In genomic region chr1:159089184-159089791, GRCh38 we compare ENCODE assay signal across 8 cellular contexts. TPM values are rescaled to one million over a fixed set of nuclear protein-coding genes. Genes with fewer than 3 reads are reported as not detected.
DNase-seq lines count a peak whose midpoint lies in the region; ATAC-seq, FAIRE-seq and TF ChIP-seq lines count a peak whose summit lies in the region.

No MANE protein-coding gene starts in this region.

- intact Hi-C loops in activated CD4-positive, alpha-beta memory T cell treated with anti-CD3 and anti-CD28 coated beads for 36 hours (cut with micrococcal nuclease) = loop anchor here (1.0 to 2.0 kb wide), 4 partner anchors 12 to 836 kb away; partner anchors contain the start of genes IFI16 and TAGLN2
- intact Hi-C loops in mammary epithelial cell (cut with micrococcal nuclease) = no loop called here
- intact Hi-C loops in pancreas (cut with DNase I) = no loop called here

- in situ Hi-C loops in KBM-7 (cut with MboI; ENCODE audit: low pct_unique_long_range_greater_than_20kb, low sequenced_read_pairs) = no loop called here
- in situ Hi-C loops in mammary epithelial cell (cut with MboI; ENCODE audit: low sequenced_read_pairs in 2 of 2) = loop anchor here in 1 of 2 donors (25.0 kb wide), 1 partner anchor 902 kb away; the partner anchor contains the start of gene CD1D

- H3K4me2 ChIP-seq in mammary epithelial cell (ENCODE audit: insufficient read depth, low read depth, low read length) = no peak overlapping the region

- no peak for FAIRE-seq in pancreas (lab: Jason Lieb, UNC)

- H3K27me3 Mint-ChIP-seq in activated CD4-positive, alpha-beta memory T cell treated with anti-CD3 and anti-CD28 coated beads for 36 hours = no peaks in the 10 kb centered on the region
- H3K27me3 Mint-ChIP-seq in activated CD4-positive, alpha-beta memory T cell treated with anti-CD3 and anti-CD28 coated beads, Interleukin-2, amount 10 ng/mL, durations not matched to agents 7 days and 5 days = no peaks in the 10 kb centered on the region

- H3K27ac ChIP-seq in mammary epithelial cell (ENCODE audit: insufficient read depth, low read depth, low read length) (peak overlapping the region; percentile 52), pancreas (no peak overlapping the region)
- no peak overlapping the region for H3K27ac ChIP-seq in effector memory CD4-positive, alpha-beta T cell (ENCODE audit: insufficient read depth, low read length, poor library complexity, severe bottlenecking)

- POLR2A ChIA-PET in activated CD4-positive, alpha-beta memory T cell treated with anti-CD3 and anti-CD28 coated beads for 36 hours (lab: Charles Lee) = interaction anchor here (0.8 to 5.7 kb wide), 9 partner anchors 12 to 832 kb away, joined by 3 to 183 read pairs (median 11); partner anchors contain the start of genes AIM2 and IFI16
- POLR2A ChIA-PET in activated CD4-positive, alpha-beta memory T cell treated with anti-CD3 and anti-CD28 coated beads, Interleukin-2, amount 10 ng/mL, durations not matched to agents 7 days and 5 days (lab: Charles Lee) = interaction anchor here (1.0 to 5.1 kb wide), 5 partner anchors 13 to 93 kb away, joined by 4 to 112 read pairs (median 6); partner anchors contain the start of genes AIM2 and IFI16

- no peak overlapping the region for H2AFZ ChIP-seq in mammary epithelial cell (ENCODE audit: low read depth, low read length)

- no peak overlapping the region for H3K9ac ChIP-seq in mammary epithelial cell (ENCODE audit: insufficient read depth, low read length)

- ATAC-seq in pancreas = no peak

- CTCF ChIA-PET in activated CD4-positive, alpha-beta memory T cell treated with anti-CD3 and anti-CD28 coated beads for 36 hours (lab: Charles Lee) = interaction anchor here (0.6 to 6.4 kb wide), 22 partner anchors 9 to 886 kb away, joined by 3 to 119 read pairs (median 4); partner anchors contain the start of genes AIM2 and IFI16
- CTCF ChIA-PET in activated CD4-positive, alpha-beta memory T cell treated with anti-CD3 and anti-CD28 coated beads, Interleukin-2, amount 10 ng/mL, durations not matched to agents 7 days and 5 days (lab: Charles Lee) = interaction anchor here (0.9 to 3.6 kb wide), 7 partner anchors 12 to 582 kb away, joined by 3 to 47 read pairs (median 4); partner anchors contain the start of gene AIM2
- CTCF ChIA-PET in mammary epithelial cell (lab: Charles Lee; ENCODE audit: low non-redundant PET) = no interaction called here

- TF ChIP-seq CTCF in mammary epithelial cell (conservative IDR thresholded peaks at IDR 0.05 in 1 of 2, IDR thresholded peaks at IDR 0.05 in 1 of 2; ENCODE audit: extremely low read depth in 1 of 2, insufficient read depth in 1 of 2, low read depth in 1 of 2, low read length in 2 of 2) (peak; percentile 53 to 57), pancreas (IDR thresholded peaks at IDR 0.05) (peak; percentile 22 to 41 (median 36))

- H3K36me3 Mint-ChIP-seq in activated CD4-positive, alpha-beta memory T cell treated with anti-CD3 and anti-CD28 coated beads for 36 hours = no peaks in the 10 kb centered on the region
- H3K36me3 Mint-ChIP-seq in activated CD4-positive, alpha-beta memory T cell treated with anti-CD3 and anti-CD28 coated beads, Interleukin-2, amount 10 ng/mL, durations not matched to agents 7 days and 5 days (ENCODE audit: low read depth) = no peaks in the 10 kb centered on the region

- no peaks in the 10 kb centered on the region for H3K9me3 Mint-ChIP-seq in activated CD4-positive, alpha-beta memory T cell treated with anti-CD3 and anti-CD28 coated beads for 36 hours
- no peaks in the 10 kb centered on the region for H3K9me3 Mint-ChIP-seq in activated CD4-positive, alpha-beta memory T cell treated with anti-CD3 and anti-CD28 coated beads, Interleukin-2, amount 10 ng/mL, durations not matched to agents 7 days and 5 days

- dilution Hi-C loops in mammary epithelial cell (cut with HindIII; ENCODE audit: low sequenced_read_pairs) = no loop called here

- no TSS peak for BruUV-seq in mammary epithelial cell (replicated peaks; lab: Mats Ljungman, UMichigan)

- peak overlapping the region; percentile 43 for H3K4me3 Mint-ChIP-seq in activated CD4-positive, alpha-beta memory T cell treated with anti-CD3 and anti-CD28 coated beads for 36 hours
- H3K4me3 Mint-ChIP-seq in activated CD4-positive, alpha-beta memory T cell treated with anti-CD3 and anti-CD28 coated beads, Interleukin-2, amount 10 ng/mL, durations not matched to agents 7 days and 5 days = no peak overlapping the region

- H3K9me3 ChIP-seq in mammary epithelial cell (replicated peaks; ENCODE audit: insufficient read depth, low read length) = no peaks in the 10 kb centered on the region
- no peaks in the 10 kb centered on the region for H3K9me3 ChIP-seq in pancreas
- no peaks in the 10 kb centered on the region for H3K9me3 ChIP-seq in effector memory CD4-positive, alpha-beta T cell (ENCODE audit: control insufficient read depth, low read length)

- no peak for DNase-seq in activated CD4-positive, alpha-beta memory T cell treated with anti-CD3 and anti-CD28 coated beads for 36 hours
- DNase-seq in activated CD4-positive, alpha-beta memory T cell treated with anti-CD3 and anti-CD28 coated beads, Interleukin-2, amount 10 ng/mL, durations not matched to agents 7 days and 5 days = no peak
- DNase-seq in KBM-7 (peak; percentile 28), mammary epithelial cell (no peak), pancreas (no peak), middle frontal gyrus (ENCODE audit: extremely low spot score, low spot score) (no peak), NCI-H748 treated with DMSO at 0.1 percent for 48 hours (lab: John Stamatoyannopoulos, UW) (no peak)
- DNase-seq in effector memory CD4-positive, alpha-beta T cell = no peak

- H3K27ac Mint-ChIP-seq in activated CD4-positive, alpha-beta memory T cell treated with anti-CD3 and anti-CD28 coated beads for 36 hours = peak overlapping the region; percentile 92
- no peak overlapping the region for H3K27ac Mint-ChIP-seq in activated CD4-positive, alpha-beta memory T cell treated with anti-CD3 and anti-CD28 coated beads, Interleukin-2, amount 10 ng/mL, durations not matched to agents 7 days and 5 days

- H3K4me1 ChIP-seq in mammary epithelial cell (ENCODE audit: insufficient read depth, low read length) (peaks cover 53% of the 10 kb centered on the region), pancreas (no peaks in the 10 kb centered on the region)
- H3K4me1 ChIP-seq in effector memory CD4-positive, alpha-beta T cell (ENCODE audit: control insufficient read depth, insufficient read depth, low read length, poor library complexity, severe bottlenecking) = peaks cover 4% of the 10 kb centered on the region

- H3K27me3 ChIP-seq in mammary epithelial cell (ENCODE audit: insufficient read depth, low read length) (no peaks in the 10 kb centered on the region), pancreas (no peaks in the 10 kb centered on the region)
- H3K27me3 ChIP-seq in effector memory CD4-positive, alpha-beta T cell (replicated peaks; ENCODE audit: control insufficient read depth, insufficient read depth, low read length, poor library complexity, severe bottlenecking) = no peaks in the 10 kb centered on the region

- no peaks in the 10 kb centered on the region for H4K20me1 ChIP-seq in mammary epithelial cell (ENCODE audit: insufficient read depth, low read length)

- H3K4me1 Mint-ChIP-seq in activated CD4-positive, alpha-beta memory T cell treated with anti-CD3 and anti-CD28 coated beads for 36 hours (ENCODE audit: low read depth) = peaks cover 53% of the 10 kb centered on the region
- H3K4me1 Mint-ChIP-seq in activated CD4-positive, alpha-beta memory T cell treated with anti-CD3 and anti-CD28 coated beads, Interleukin-2, amount 10 ng/mL, durations not matched to agents 7 days and 5 days = peaks cover 55% of the 10 kb centered on the region

- H3K4me3 ChIP-seq in mammary epithelial cell (replicated peaks in 1 of 3; ENCODE audit: insufficient read depth in 1 of 3, low read depth in 2 of 3, low read length in 3 of 3) (no peak overlapping the region), pancreas (no peak overlapping the region)
- no peak overlapping the region for H3K4me3 ChIP-seq in effector memory CD4-positive, alpha-beta T cell (ENCODE audit: insufficient read depth, low read depth, low read length, poor library complexity, severe bottlenecking)

- H3K36me3 ChIP-seq in mammary epithelial cell (ENCODE audit: insufficient read depth, low read length) (no peaks in the 10 kb centered on the region), pancreas (no peaks in the 10 kb centered on the region)
- H3K36me3 ChIP-seq in effector memory CD4-positive, alpha-beta T cell (ENCODE audit: control insufficient read depth, insufficient read depth, low read length) = no peaks in the 10 kb centered on the region

- 100% methylated on average over 4 of the region's 4 CpGs for WGBS in mammary epithelial cell (ENCODE audit: low coverage, missing lambda C conversion rate)
- WGBS in pancreas, 2 donors = 76 to 77% methylated on average over 4 of the region's 4 CpGs

- no peaks in the 10 kb centered on the region for H3K79me2 ChIP-seq in mammary epithelial cell (ENCODE audit: insufficient read depth, low read length)

RNA-seq across cellular contexts. Expression of gene AIM2, which starts 12.7 kb away (rescaled TPM):
- 100 to 1,000 TPM; 216 to 224 TPM for total RNA-seq in activated CD4-positive, alpha-beta memory T cell treated with anti-CD3 and anti-CD28 coated beads for 36 hours
- 10 to 100 TPM; 28.1 to 28.2 TPM for total RNA-seq in activated CD4-positive, alpha-beta memory T cell treated with anti-CD3 and anti-CD28 coated beads, Interleukin-2, amount 10 ng/mL, durations not matched to agents 7 days and 5 days
- total RNA-seq in mammary epithelial cell (under 1 TPM in 1 of 2 donors, not detected in 1; 0.17 TPM), pancreas (under 1 TPM in 3 of 6 donors, not detected in 3; 0.29 to 0.47 (median 0.37) TPM)
- polyA plus RNA-seq in mammary epithelial cell (0.08 TPM), pancreas (under 1 TPM; 0.07 to 0.11 TPM)
- not detected for polyA minus RNA-seq in mammary epithelial cell

Comparison
In these comparisons a context has a peak if more than half of its experiments do, and no peak if none do; other contexts are left out.
1. RNA of gene AIM2, which starts 12.7 kb away (total RNA-seq): 216 to 224 TPM in activated CD4-positive, alpha-beta memory T cell treated with anti-CD3 and anti-CD28 coated beads for 36 hours and 28.1 to 28.2 TPM in activated CD4-positive, alpha-beta memory T cell treated with anti-CD3 and anti-CD28 coated beads, Interleukin-2, amount 10 ng/mL, durations not matched to agents 7 days and 5 days; 0.29 to 0.47 TPM in pancreas and 0.17 TPM in mammary epithelial cell; every median in the first group is over 10 times any median in the second.